Comparison of ENCODE assay signal across 1 cellular context in genomic region chr19:18470153-18470552, GRCh38.
TF ChIP-seq lines count a peak whose summit lies in the region.

No MANE protein-coding gene starts in this region.

TF ChIP-seq in WTC11, 78 proteins besides CTCF, POLR2A, EP300 and RAD21 (continued from another document):
- TF ChIP-seq ZSCAN18 (CRISPR knock-in tag; IDR thresholded peaks at IDR 0.05) (no peak), JUN (CRISPR knock-in tag; IDR thresholded peaks at IDR 0.05) (no peak), EMX1 (CRISPR knock-in tag; IDR thresholded peaks at IDR 0.05) (no peak)
TF ChIP-seq in WTC11: peak in this region for 0.
